ENCODE assay signal across 14 cellular contexts in genomic region chr13:89380101-89380500, GRCh38.
DNase-seq lines count a peak whose midpoint lies in the region; ATAC-seq and TF ChIP-seq lines count a peak whose summit lies in the region.
"Had no signal": no experiment of that assay in that cellular context is flagged by ENCODE, and none has a peak within 500 bp of the region (broad histone marks: within the 10 kb centered on the region; RNA-seq: fewer than 3 reads in every experiment).

No MANE protein-coding gene starts in this region.

- H3K79me2 ChIP-seq in osteoblast (ENCODE audit: insufficient read depth, low read length) (no peaks in the 10 kb centered on the region), GM23248 (ENCODE audit: insufficient read depth) (no peaks in the 10 kb centered on the region)

- H3K27me3 ChIP-seq in osteoblast (ENCODE audit: insufficient read depth, low read length) (no peaks in the 10 kb centered on the region), GM23248 (replicated peaks; ENCODE audit: insufficient read depth) (no peaks in the 10 kb centered on the region)
- H3K27me3 ChIP-seq: sigmoid colon had no signal

- H3K4me1 ChIP-seq in mucosa of descending colon (ENCODE audit: low read depth) (no peaks in the 10 kb centered on the region), osteoblast (ENCODE audit: insufficient read depth, low read length) (no peaks in the 10 kb centered on the region), GM23248 (ENCODE audit: insufficient read depth) (no peaks in the 10 kb centered on the region; the same call in 1 of the 2 replicates)
- H3K4me1 ChIP-seq: HAP-1 had no signal

- H3K36me3 ChIP-seq in SK-N-MC (ENCODE audit: insufficient read depth, low read length) (no peaks in the 10 kb centered on the region), mucosa of descending colon (ENCODE audit: low read depth) (no peaks in the 10 kb centered on the region), osteoblast (ENCODE audit: insufficient read depth, low read length) (no peaks in the 10 kb centered on the region), GM23248 (ENCODE audit: low read depth) (no peaks in the 10 kb centered on the region)
- H3K36me3 ChIP-seq: HAP-1, sigmoid colon had no signal

- H3K4me3 ChIP-seq in SK-N-MC, result no peak overlapping the region
- no peak overlapping the region for H3K4me3 ChIP-seq in mucosa of descending colon
- no peak overlapping the region for H3K4me3 ChIP-seq in osteoblast (ENCODE audit: insufficient read depth, low read length)
- no peak overlapping the region for H3K4me3 ChIP-seq in GM23248
- H3K4me3 ChIP-seq: HAP-1, sigmoid colon had no signal

- 50 to 59% methylated on average over 3 of the region's 3 CpGs for WGBS in GM23248 (ENCODE audit: low coverage in 1 of 2, low lambda C conversion rate in 2 of 2, missing lambda C conversion rate in 2 of 2), 2 experiments

- peak; percentile 96 for DNase-seq in HT-29 (ENCODE audit: low spot score)
- DNase-seq in SK-N-MC (ENCODE audit: low read depth, low spot score), result peak; percentile 66
- peak in 1 of 3 donors; percentile 49 for DNase-seq in mucosa of descending colon
- DNase-seq in osteoblast (ENCODE audit: insufficient read length, low spot score, missing footprints), result no peak
- DNase-seq in GM23248, result no peak
- DNase-seq in activated CD4-positive, alpha-beta T cell treated with anti-CD3 and anti-CD28 coated beads, Interleukin-2, amount 50 U/mL, for 4 hours, result no peak
- DNase-seq: activated CD8-positive, alpha-beta memory T cell treated with anti-CD3 and anti-CD28 coated beads for 24 hours; CD8-positive, alpha-beta memory T cell; MV-4-11; natural killer cell; sigmoid colon had no signal

- H3K27ac ChIP-seq in SK-N-MC (no peak overlapping the region), osteoblast (ENCODE audit: low read depth, low read length) (no peak overlapping the region), GM23248 (no peak overlapping the region)
- H3K27ac ChIP-seq: sigmoid colon had no signal

- H3F3A ChIP-seq in GM23248 (ENCODE audit: insufficient read depth), result no peaks in the 10 kb centered on the region

- H3K9ac ChIP-seq in SK-N-MC (ENCODE audit: insufficient read length) (no peak overlapping the region), GM23248 (no peak overlapping the region)

- in situ Hi-C loops in GM23248 (cut with MboI), result no loop called here

- no peaks in the 10 kb centered on the region for H3K9me2 ChIP-seq in GM23248 (ENCODE audit: insufficient read depth)

- TF ChIP-seq CTCF in mucosa of descending colon (IDR thresholded peaks at IDR 0.05) (no peak), osteoblast (IDR thresholded peaks at IDR 0.05; ENCODE audit: extremely low read depth, low read depth, low read length) (no peak)

- no peak overlapping the region for H2AFZ ChIP-seq in osteoblast (ENCODE audit: low read length)
- no peak overlapping the region for H2AFZ ChIP-seq in GM23248

- H4K20me1 ChIP-seq in osteoblast (ENCODE audit: insufficient read depth, low read length) (no peaks in the 10 kb centered on the region), GM23248 (ENCODE audit: insufficient read depth) (no peaks in the 10 kb centered on the region)

- H3K4me2 ChIP-seq in osteoblast (ENCODE audit: insufficient read depth, low read length), result no peak overlapping the region
- H3K4me2 ChIP-seq in GM23248 (ENCODE audit: unreplicated experiment), result no peak overlapping the region

- intact Hi-C loops in mucosa of descending colon (cut with DNase I, micrococcal nuclease), result no loop called here

- ATAC-seq in GM19397 (IDR thresholded peaks at IDR 0.05; ENCODE audit: unreplicated experiment) (peak; percentile 86), mucosa of descending colon (peak; percentile 71)
- ATAC-seq: activated naive CD4-positive, alpha-beta T cell treated with anti-CD3 and anti-CD28 coated beads, Interleukin-2, amount 50 U/mL, for 72 hours; natural killer cell had no signal

- peaks cover 4% of the 10 kb centered on the region; the same call in 1 of the 2 replicates for H3K9me3 ChIP-seq in SK-N-MC (ENCODE audit: low read depth, low read length)
- no peaks in the 10 kb centered on the region for H3K9me3 ChIP-seq in mucosa of descending colon
- H3K9me3 ChIP-seq in osteoblast (ENCODE audit: low read depth, low read length), result peaks cover 3% of the 10 kb centered on the region
- no peaks in the 10 kb centered on the region for H3K9me3 ChIP-seq in GM23248 (ENCODE audit: low read depth)
- H3K9me3 ChIP-seq: HAP-1, sigmoid colon had no signal

Comparison
In these comparisons a context has a peak if more than half of its experiments do, and no peak if none do; other contexts are left out.
1. DNase-seq: peak in HT-29 (single experiment) and SK-N-MC (single experiment); none in osteoblast (single experiment), GM23248 (single experiment) and activated CD4-positive, alpha-beta T cell treated with anti-CD3 and anti-CD28 coated beads, Interleukin-2, amount 50 U/mL, for 4 hours (0 of 2).